ENCODE assay signal across 12 cellular contexts in the genomic region with DNA sequence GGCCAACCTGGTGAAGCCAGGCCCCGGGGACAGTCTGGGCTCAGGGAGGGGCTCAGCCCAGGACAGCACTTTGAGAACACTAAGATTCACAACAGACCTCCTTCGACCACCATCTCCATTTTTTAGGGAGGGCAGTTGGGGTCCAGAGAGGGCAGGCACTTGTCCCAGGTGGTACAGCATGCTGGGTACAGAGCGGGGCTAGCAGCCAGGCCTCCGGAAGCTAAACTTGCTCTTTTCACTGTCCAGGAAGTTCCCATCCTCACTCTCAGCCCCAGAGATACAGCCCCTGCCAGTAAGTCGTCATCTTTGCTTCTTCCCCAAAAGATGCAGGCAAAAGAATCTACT. TPM values are rescaled to one million over a fixed set of nuclear protein-coding genes. Genes with fewer than 3 reads are reported as not detected.
DNase-seq lines count a peak whose midpoint lies in the region; ATAC-seq, FAIRE-seq and TF ChIP-seq lines count a peak whose summit lies in the region.
"Had no signal": no experiment of that assay in that cellular context is flagged by ENCODE, and none has a peak within 500 bp of the region (broad histone marks: within the 10 kb centered on the region; RNA-seq: fewer than 3 reads in every experiment).

No MANE protein-coding gene starts in this region.

- intact Hi-C loops in left lung (cut with DNase I) (no loop called here), psoas muscle (cut with DNase I) (no loop called here)

- H3K4me3 Mint-ChIP-seq in brain, result peak overlapping the region in 1 of 5 experiments; percentile 18
- H3K4me3 Mint-ChIP-seq: IgD-negative memory B cell had no signal

- H3K4me1 Mint-ChIP-seq in brain, result peaks cover 40% of the 10 kb centered on the region

- H3K4me3 ChIP-seq in A549 (no peak overlapping the region), left lung (no peak overlapping the region), psoas muscle (no peak overlapping the region)

- no peaks in the 10 kb centered on the region for H3K36me3 Mint-ChIP-seq in brain
- H3K36me3 Mint-ChIP-seq: IgD-negative memory B cell had no signal

- 0 out of 3 replicates have a peak overlapping the region, but pooled peaks have one; percentile 23 for H3K4me2 ChIP-seq in A549

- peaks cover 0 to 10% (median 5%) of the 10 kb centered on the region in 5 experiments for H3K9me3 Mint-ChIP-seq in brain
- H3K9me3 Mint-ChIP-seq: IgD-negative memory B cell had no signal

- CTCF ChIA-PET in A549 (lab: Yijun Ruan, JAX), result interaction anchor here (0.6 to 6.1 kb wide), 10 partner anchors 9 to 184 kb away, joined by 3 to 60 read pairs (median 4); no protein-coding TSS in a partner anchor

- TF ChIP-seq RAD21 in A549 (conservative IDR thresholded peaks at IDR 0.05 in 1 of 2, IDR thresholded peaks at IDR 0.05 in 1 of 2), result no peak

- DNase-seq in A549 (ENCODE audit: low read depth in 1 of 2, low spot score in 1 of 2) (no peak), left lung (peak in 1 of 2 donors; percentile 54), psoas muscle (no peak), T-helper 1 cell (no peak), NCI-H2029 (lab: John Stamatoyannopoulos, UW) (no peak), mucosa of gallbladder (ENCODE audit: low spot score) (no peak)
- DNase-seq: NCI-H748 treated with DMSO at 0.1 percent for 48 hours had no signal

- no peak for TF ChIP-seq CTCF in A549 (IDR thresholded peaks at IDR 0.05)
- no peak for TF ChIP-seq CTCF in brain (conservative IDR thresholded peaks at IDR 0.05)
- TF ChIP-seq CTCF in left lung (IDR thresholded peaks at IDR 0.05), result no peak
- no peak for TF ChIP-seq CTCF in psoas muscle (IDR thresholded peaks at IDR 0.05)

- H3K27ac Mint-ChIP-seq in brain, result peak overlapping the region in 3 of 5 experiments; percentile 89 to 98 (median 96)
- H3K27ac Mint-ChIP-seq: IgD-negative memory B cell had no signal

- H3K9me3 ChIP-seq in A549, result no peaks in the 10 kb centered on the region
- H3K9me3 ChIP-seq in left lung, result no peaks in the 10 kb centered on the region
- no peaks in the 10 kb centered on the region for H3K9me3 ChIP-seq in psoas muscle

- no peak for FAIRE-seq in A549 (lab: Jason Lieb, UNC)

- POLR2A ChIA-PET in A549 (lab: Yijun Ruan, JAX), result no interaction called here

- no peak for TF ChIP-seq POLR2A in A549 (IDR thresholded peaks at IDR 0.05; ENCODE audit: low read length)

- H3K27me3 Mint-ChIP-seq in brain, result peaks cover 30% of the 10 kb centered on the region

- H3K36me3 ChIP-seq in left lung (no peaks in the 10 kb centered on the region), psoas muscle (ENCODE audit: insufficient read depth in 1 of 2, low read depth in 1 of 2) (no peaks in the 10 kb centered on the region)

- H3K27ac ChIP-seq in A549 (peak overlapping the region; percentile 31 to 53; a peak in 4 of 6 replicates), left lung (peak overlapping the region; percentile 33 to 75), psoas muscle (peak overlapping the region; percentile 75)
- H3K27ac ChIP-seq: epithelial cell of prostate had no signal

- 79% methylated on average over 5 of the region's 5 CpGs for WGBS in A549 (ENCODE audit: missing lambda C conversion rate)
- WGBS in psoas muscle, 3 donors, result 39 to 46% (median 46%) methylated on average over 5 of the region's 5 CpGs

- H3K27me3 ChIP-seq in left lung, result peaks cover 0 to 16% of the 10 kb centered on the region in 2 donors
- peaks cover 0 to 12% (median 3%) of the 10 kb centered on the region in 3 donors for H3K27me3 ChIP-seq in psoas muscle (ENCODE audit: insufficient read depth in 3 of 3, low read length in 2 of 3)

- H3K4me1 ChIP-seq in A549 (peaks cover 28% of the 10 kb centered on the region), left lung (peaks cover 12 to 16% of the 10 kb centered on the region in 2 donors), psoas muscle (peaks cover 7% of the 10 kb centered on the region)

- TF ChIP-seq EP300 in A549 (IDR thresholded peaks at IDR 0.05), result no peak

- no peak for ATAC-seq in A549
- ATAC-seq in left lung, result no peak
- peak in 1 of 4 donors; percentile 22 for ATAC-seq in psoas muscle
- ATAC-seq in activated CD4-positive, CD25-positive, alpha-beta regulatory T cell treated with anti-CD3 and anti-CD28 coated beads, Interleukin-2, amount 50 U/mL, for 24 hours, result no peak
- ATAC-seq: HCT116 had no signal

TF ChIP-seq in A549, 52 proteins besides CTCF, POLR2A, EP300 and RAD21:
- TF ChIP-seq FOSL2 (IDR thresholded peaks at IDR 0.05) (no peak), FOSL2 (CRISPR knock-in tag; IDR thresholded peaks at IDR 0.05) (no peak), RCOR1 (IDR thresholded peaks at IDR 0.05; ENCODE audit: low read depth, low read length) (no peak), POLR2AphosphoS2 (conservative IDR thresholded peaks at IDR 0.05; ENCODE audit: low read length) (no peak), RFX5 (IDR thresholded peaks at IDR 0.05) (no peak), HOXB5 (CRISPR knock-in tag; IDR thresholded peaks at IDR 0.05) (no peak), ZNF302 (CRISPR knock-in tag; IDR thresholded peaks at IDR 0.05) (no peak), ZSCAN20 (CRISPR knock-in tag; IDR thresholded peaks at IDR 0.05) (no peak), CBX8 (IDR thresholded peaks at IDR 0.05) (no peak), FOXS1 (CRISPR knock-in tag; IDR thresholded peaks at IDR 0.05) (no peak), HEYL (CRISPR knock-in tag; IDR thresholded peaks at IDR 0.05) (no peak)

RNA-seq across cellular contexts. Expression of a gene that starts 6.6 kb away (rescaled TPM):
- polyA plus RNA-seq in A549 (2011; rRNA removed) (3.8 and 5.8 TPM in 2 replicates), A549 (2017; fragmentation: RNase III; extraction: RNeasy Plus Mini Kit Qiagen cat#74134 plus additional on column Dnase treatment) (5.0 to 6.6 TPM (median 6.2 TPM) in 3 replicates), brain (ENCODE audit: insufficient read depth, low read depth, low replicate concordance) (5.9 TPM), psoas muscle (1 to 10 TPM; 1.7 to 5.1 (median 3.5) TPM)
- polyA plus RNA-seq in A549 (2012; cell fraction: cytosol; rRNA removed), result 8.7 and 11.4 TPM in 2 replicates
- 10.1 and 10.9 TPM in 2 replicates for polyA plus RNA-seq in A549 (2012; cell fraction: nucleus; rRNA removed)
- 2.6 and 4.4 TPM in 2 replicates for polyA minus RNA-seq in A549 (2011; rRNA and poly(A)+ RNA removed)
- total RNA-seq in left lung (10 to 100 TPM; 10.8 to 13.3 TPM), psoas muscle (1 to 10 TPM; 4.9 to 5.9 (median 4.9) TPM), mucosa of gallbladder (12.1 TPM)
- polyA plus RNA-seq: IgD-negative memory B cell had no signal

RNA-seq across cellular contexts. Expression of a gene that starts 26.2 kb away (rescaled TPM):
- 1.2 and 1.5 TPM in 2 replicates for polyA plus RNA-seq in A549 (2011; rRNA removed)
- 0.23 and 0.29 TPM in 2 replicates for polyA plus RNA-seq in A549 (2012; cell fraction: cytosol; rRNA removed)
- polyA plus RNA-seq in A549 (2012; cell fraction: nucleus; rRNA removed), result 0.22 and 0.32 TPM in 2 replicates
- 0.98 to 2.1 TPM (median 1.9 TPM) in 3 replicates for polyA plus RNA-seq in A549 (2017; fragmentation: RNase III; extraction: RNeasy Plus Mini Kit Qiagen cat#74134 plus additional on column Dnase treatment)
- 2.0 and 2.2 TPM in 2 replicates for polyA minus RNA-seq in A549 (2011; rRNA and poly(A)+ RNA removed)
- 12.1 TPM for polyA plus RNA-seq in brain (ENCODE audit: insufficient read depth, low read depth, low replicate concordance)
- 10 to 100 TPM in 1 of 2 donors, 1 to 10 TPM in 1; 3.8 to 14.6 TPM for total RNA-seq in left lung
- 1 to 10 TPM in 2 of 4 donors, under 1 TPM in 2; 0.81 to 2.1 (median 1.2) TPM for total RNA-seq in psoas muscle
- 1 to 10 TPM; 1.3 to 9.8 (median 1.5) TPM for polyA plus RNA-seq in psoas muscle
- total RNA-seq in mucosa of gallbladder, result 2.8 TPM

RNA-seq across cellular contexts. Expression of a gene that starts 32.6 kb away (rescaled TPM):
- polyA plus RNA-seq in A549 (2011; rRNA removed) (17.5 and 22.3 TPM in 2 replicates), A549 (2017; fragmentation: RNase III; extraction: RNeasy Plus Mini Kit Qiagen cat#74134 plus additional on column Dnase treatment) (36.3 to 43.5 TPM (median 42.9 TPM) in 3 replicates), brain (ENCODE audit: insufficient read depth, low read depth, low replicate concordance) (13.7 TPM), psoas muscle (100 to 1,000 TPM in 1 of 3 donors, 10 to 100 TPM in 2; 26.5 to 392 (median 50.9) TPM)
- polyA plus RNA-seq in A549 (2012; cell fraction: cytosol; rRNA removed), result 44.6 and 54.6 TPM in 2 replicates
- polyA plus RNA-seq in A549 (2012; cell fraction: nucleus; rRNA removed), result 235 and 296 TPM in 2 replicates
- 30.0 and 30.5 TPM in 2 replicates for polyA minus RNA-seq in A549 (2011; rRNA and poly(A)+ RNA removed)
- total RNA-seq in left lung (10 to 100 TPM; 64.1 to 71.4 TPM), psoas muscle (100 to 1,000 TPM in 1 of 4 donors, 10 to 100 TPM in 3; 49.3 to 247 (median 57.9) TPM), mucosa of gallbladder (22.6 TPM)

RNA-seq across cellular contexts. Expression of a gene that starts 43.4 kb away (rescaled TPM):
- polyA plus RNA-seq in A549 (2011; rRNA removed), result 2,791 and 4,959 TPM in 2 replicates
- 6,916 and 9,060 TPM in 2 replicates for polyA plus RNA-seq in A549 (2012; cell fraction: cytosol; rRNA removed)
- 2,875 and 3,583 TPM in 2 replicates for polyA plus RNA-seq in A549 (2012; cell fraction: nucleus; rRNA removed)
- 12,354 to 13,747 TPM (median 12,799 TPM) in 3 replicates for polyA plus RNA-seq in A549 (2017; fragmentation: RNase III; extraction: RNeasy Plus Mini Kit Qiagen cat#74134 plus additional on column Dnase treatment)
- polyA minus RNA-seq in A549 (2011; rRNA and poly(A)+ RNA removed), result 2,337 and 2,680 TPM in 2 replicates
- 7,408 TPM for polyA plus RNA-seq in brain (ENCODE audit: insufficient read depth, low read depth, low replicate concordance)
- 1,000 to 10,000 TPM; 3,536 to 5,494 TPM for total RNA-seq in left lung
- 1,000 to 10,000 TPM; 2,269 to 5,499 (median 3,297) TPM for total RNA-seq in psoas muscle
- polyA plus RNA-seq in psoas muscle, result over 10,000 TPM in 1 of 3 donors, 1,000 to 10,000 TPM in 2; 2,316 to 16,176 (median 3,132) TPM
- total RNA-seq in mucosa of gallbladder, result 2,359 TPM
